ENCODE assay signal across 1 cellular context in the genomic region with DNA sequence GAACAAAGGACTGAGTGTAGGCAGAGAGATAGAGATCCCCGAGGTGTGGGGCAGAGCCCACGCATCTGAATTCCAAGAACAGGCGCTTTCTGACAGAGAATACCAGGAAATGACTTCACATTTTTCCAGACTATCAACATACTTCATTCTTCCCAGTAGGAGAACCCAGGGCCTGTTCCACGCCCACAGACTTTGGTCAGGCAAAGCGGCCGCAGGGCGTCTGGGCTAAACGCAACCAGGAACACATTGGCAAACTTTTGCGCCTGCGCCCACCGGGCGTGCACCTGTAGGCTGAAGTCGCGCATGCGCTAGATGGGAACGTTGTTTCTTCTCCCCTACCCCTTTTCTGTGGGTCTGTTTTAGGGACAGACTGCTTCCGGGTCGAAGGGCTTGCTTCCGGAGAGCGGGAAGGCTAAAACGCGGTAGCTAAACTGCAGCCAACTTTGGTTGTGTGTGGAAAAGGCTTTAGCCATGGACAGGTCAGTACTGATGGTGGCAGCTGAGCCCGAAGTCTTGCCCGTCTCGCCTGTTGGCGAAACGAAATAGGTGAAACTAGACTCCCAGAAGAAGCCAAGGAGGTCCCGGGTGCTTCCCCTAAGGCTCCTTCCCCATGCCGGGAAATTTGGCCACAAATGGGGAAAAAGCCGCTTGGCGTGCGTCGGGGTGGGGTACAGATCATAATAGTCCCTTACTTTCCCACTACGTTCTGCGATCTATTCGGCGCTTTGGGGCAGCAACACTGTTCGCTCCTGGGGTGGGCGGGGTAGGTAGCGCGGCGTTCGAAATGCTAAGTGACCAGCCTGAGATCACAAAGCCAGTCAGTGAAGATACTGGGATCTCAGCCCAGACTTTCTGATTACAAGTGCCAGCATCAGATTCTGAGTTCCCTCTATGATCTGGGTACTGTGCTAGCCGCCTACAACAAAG.
TF ChIP-seq lines count a peak whose summit lies in the region.

NUP107 (plus strand) TSS at position 384 of the 927 bp plus-strand sequence; CDS start at position 472, 88 bp downstream.

TF ChIP-seq in HEK293, 187 proteins besides CTCF, POLR2A, EP300 and RAD21 (continued from another document and continues in another):
- TF ChIP-seq ATF2 (tag by site-specific recombination; IDR thresholded peaks at IDR 0.05; ENCODE audit: low read depth): no peak
- TF ChIP-seq ZNF548 (tag by site-specific recombination; IDR thresholded peaks at IDR 0.05): no peak
- no peak for TF ChIP-seq ZNF121 (tag by site-specific recombination; IDR thresholded peaks at IDR 0.05)
- no peak for TF ChIP-seq ZNF529 (tag by site-specific recombination; IDR thresholded peaks at IDR 0.05; ENCODE audit: insufficient replicate concordance)
- 0 out of 2 replicates have a peak, but pooled peaks have one; percentile 3 for TF ChIP-seq ZNF146 (tag by site-specific recombination; IDR thresholded peaks at IDR 0.05)
- TF ChIP-seq ZNF571 (tag by site-specific recombination; IDR thresholded peaks at IDR 0.05): no peak
- no peak for TF ChIP-seq ZNF221 (tag by site-specific recombination; IDR thresholded peaks at IDR 0.05; ENCODE audit: borderline replicate concordance)
- 0 out of 2 replicates have a peak, but pooled peaks have one; percentile 63 for TF ChIP-seq ZNF366 (tag by site-specific recombination; conservative IDR thresholded peaks at IDR 0.05)
- TF ChIP-seq MZF1 (tag by site-specific recombination; IDR thresholded peaks at IDR 0.05; ENCODE audit: borderline replicate concordance): no peak
- TF ChIP-seq GFI1B (tag by site-specific recombination; IDR thresholded peaks at IDR 0.05): no peak
- TF ChIP-seq WT1 (tag by site-specific recombination; IDR thresholded peaks at IDR 0.05): no peak
- TF ChIP-seq ZNF10 (tag by site-specific recombination; IDR thresholded peaks at IDR 0.05): no peak
- TF ChIP-seq, protein P1, sequence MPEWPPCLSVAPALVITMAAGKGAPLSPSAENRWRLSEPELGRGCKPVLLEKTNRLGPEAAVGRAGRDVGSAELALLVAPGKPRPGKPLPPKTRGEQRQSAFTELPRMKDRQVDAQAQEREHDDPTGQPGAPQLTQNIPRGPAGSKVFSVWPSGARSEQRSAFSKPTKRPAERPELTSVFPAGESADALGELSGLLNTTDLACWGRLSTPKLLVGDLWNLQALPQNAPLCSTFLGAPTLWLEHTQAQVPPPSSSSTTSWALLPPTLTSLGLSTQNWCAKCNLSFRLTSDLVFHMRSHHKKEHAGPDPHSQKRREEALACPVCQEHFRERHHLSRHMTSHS (tag by site-specific recombination; IDR thresholded peaks at IDR 0.05): no peak
- TF ChIP-seq ZIC2 (tag by site-specific recombination; IDR thresholded peaks at IDR 0.05): no peak
- no peak for TF ChIP-seq ZNF174 (tag by site-specific recombination; IDR thresholded peaks at IDR 0.05)
- no peak for TF ChIP-seq ZNF555 (tag by site-specific recombination; conservative IDR thresholded peaks at IDR 0.05)
- peak; percentile 28; the same call in 1 of the 2 replicates for TF ChIP-seq GLIS2 (tag by site-specific recombination; IDR thresholded peaks at IDR 0.05)
- TF ChIP-seq ZNF354C (tag by site-specific recombination; IDR thresholded peaks at IDR 0.05; ENCODE audit: borderline replicate concordance, low read depth): no peak
- TF ChIP-seq ZNF776 (tag by site-specific recombination; IDR thresholded peaks at IDR 0.05; ENCODE audit: borderline replicate concordance): no peak
- TF ChIP-seq ZNF169 (tag by site-specific recombination; IDR thresholded peaks at IDR 0.05): no peak
- no peak for TF ChIP-seq ZNF777 (tag by site-specific recombination; IDR thresholded peaks at IDR 0.05; ENCODE audit: borderline replicate concordance)
- TF ChIP-seq, protein P2, sequence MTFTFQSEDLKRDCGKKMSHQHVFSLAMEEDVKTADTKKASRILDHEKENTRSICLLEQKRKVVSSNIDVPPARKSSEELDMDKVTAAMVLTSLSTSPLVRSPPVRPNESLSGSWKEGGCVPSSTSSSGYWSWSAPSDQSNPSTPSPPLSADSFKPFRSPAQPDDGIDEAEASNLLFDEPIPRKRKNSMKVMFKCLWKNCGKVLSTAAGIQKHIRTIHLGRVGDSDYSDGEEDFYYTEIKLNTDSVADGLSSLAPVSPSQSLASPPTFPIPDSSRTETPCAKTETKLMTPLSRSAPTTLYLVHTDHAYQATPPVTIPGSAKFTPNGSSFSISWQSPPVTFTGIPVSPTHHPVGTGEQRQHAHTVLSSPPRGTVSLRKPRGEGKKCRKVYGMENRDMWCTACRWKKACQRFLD (tag by site-specific recombination; IDR thresholded peaks at IDR 0.05): no peak
- TF ChIP-seq ZNF544 (tag by site-specific recombination; IDR thresholded peaks at IDR 0.05): no peak
- TF ChIP-seq ZNF37A (tag by site-specific recombination; IDR thresholded peaks at IDR 0.05): no peak
- TF ChIP-seq ZNF184 (tag by site-specific recombination; IDR thresholded peaks at IDR 0.05): no peak
- peak; percentile 58; the same call in 1 of the 2 replicates for TF ChIP-seq ZNF394 (tag by site-specific recombination; IDR thresholded peaks at IDR 0.05; ENCODE audit: borderline replicate concordance)
- no peak for TF ChIP-seq ZNF621 (tag by site-specific recombination; IDR thresholded peaks at IDR 0.05)
- TF ChIP-seq ZNF473 (tag by site-specific recombination; IDR thresholded peaks at IDR 0.05): no peak
- TF ChIP-seq ZNF610 (tag by site-specific recombination; IDR thresholded peaks at IDR 0.05; ENCODE audit: borderline replicate concordance): no peak
- TF ChIP-seq ZNF138 (tag by site-specific recombination; IDR thresholded peaks at IDR 0.05; ENCODE audit: borderline replicate concordance): no peak
- TF ChIP-seq, protein P3, sequence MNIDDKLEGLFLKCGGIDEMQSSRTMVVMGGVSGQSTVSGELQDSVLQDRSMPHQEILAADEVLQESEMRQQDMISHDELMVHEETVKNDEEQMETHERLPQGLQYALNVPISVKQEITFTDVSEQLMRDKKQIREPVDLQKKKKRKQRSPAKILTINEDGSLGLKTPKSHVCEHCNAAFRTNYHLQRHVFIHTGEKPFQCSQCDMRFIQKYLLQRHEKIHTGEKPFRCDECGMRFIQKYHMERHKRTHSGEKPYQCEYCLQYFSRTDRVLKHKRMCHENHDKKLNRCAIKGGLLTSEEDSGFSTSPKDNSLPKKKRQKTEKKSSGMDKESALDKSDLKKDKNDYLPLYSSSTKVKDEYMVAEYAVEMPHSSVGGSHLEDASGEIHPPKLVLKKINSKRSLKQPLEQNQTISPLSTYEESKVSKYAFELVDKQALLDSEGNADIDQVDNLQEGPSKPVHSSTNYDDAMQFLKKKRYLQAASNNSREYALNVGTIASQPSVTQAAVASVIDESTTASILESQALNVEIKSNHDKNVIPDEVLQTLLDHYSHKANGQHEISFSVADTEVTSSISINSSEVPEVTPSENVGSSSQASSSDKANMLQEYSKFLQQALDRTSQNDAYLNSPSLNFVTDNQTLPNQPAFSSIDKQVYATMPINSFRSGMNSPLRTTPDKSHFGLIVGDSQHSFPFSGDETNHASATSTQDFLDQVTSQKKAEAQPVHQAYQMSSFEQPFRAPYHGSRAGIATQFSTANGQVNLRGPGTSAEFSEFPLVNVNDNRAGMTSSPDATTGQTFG (tag by site-specific recombination; IDR thresholded peaks at IDR 0.05; ENCODE audit: borderline replicate concordance): no peak
- TF ChIP-seq KLF8 (tag by site-specific recombination; IDR thresholded peaks at IDR 0.05): peak; percentile 88
- TF ChIP-seq ZNF639 (tag by site-specific recombination; IDR thresholded peaks at IDR 0.05): peak; percentile 96
- TF ChIP-seq ZNF239 (tag by site-specific recombination; IDR thresholded peaks at IDR 0.05): no peak
- no peak for TF ChIP-seq ZNF350 (tag by site-specific recombination; IDR thresholded peaks at IDR 0.05)
- TF ChIP-seq ZSCAN16 (tag by site-specific recombination; IDR thresholded peaks at IDR 0.05): no peak
- TF ChIP-seq ZNF266 (tag by site-specific recombination; IDR thresholded peaks at IDR 0.05; ENCODE audit: low read depth): no peak
- peak; percentile 87 for TF ChIP-seq KLF17 (tag by site-specific recombination; IDR thresholded peaks at IDR 0.05)
- TF ChIP-seq ZNF132 (tag by site-specific recombination; IDR thresholded peaks at IDR 0.05; ENCODE audit: borderline replicate concordance): no peak
- TF ChIP-seq ZNF747 (tag by site-specific recombination; IDR thresholded peaks at IDR 0.05): no peak
- no peak for TF ChIP-seq ZNF530 (tag by site-specific recombination; IDR thresholded peaks at IDR 0.05; ENCODE audit: low read depth)
- peak; percentile 68; the same call in 1 of the 2 replicates for TF ChIP-seq YY1 (tag by site-specific recombination; IDR thresholded peaks at IDR 0.05)
- TF ChIP-seq ZNF140 (tag by site-specific recombination; IDR thresholded peaks at IDR 0.05): no peak
- TF ChIP-seq ZNF426 (tag by site-specific recombination; IDR thresholded peaks at IDR 0.05): no peak
- peak; percentile 26; the same call in 1 of the 2 replicates for TF ChIP-seq ZBTB17 (tag by site-specific recombination; IDR thresholded peaks at IDR 0.05)
- TF ChIP-seq ZSCAN18 (tag by site-specific recombination; IDR thresholded peaks at IDR 0.05): 0 out of 2 replicates have a peak, but pooled peaks have one; percentile 75
- no peak for TF ChIP-seq ZNF19 (tag by site-specific recombination; IDR thresholded peaks at IDR 0.05; ENCODE audit: low read depth)
- no peak for TF ChIP-seq ZFP37 (tag by site-specific recombination; IDR thresholded peaks at IDR 0.05)
- TF ChIP-seq ZNF645 (tag by site-specific recombination; IDR thresholded peaks at IDR 0.05): no peak
- TF ChIP-seq SP3 (tag by site-specific recombination; IDR thresholded peaks at IDR 0.05): peak; percentile 61
- TF ChIP-seq ZNF558 (tag by site-specific recombination; IDR thresholded peaks at IDR 0.05): no peak; the same call in 1 of the 2 replicates
- TF ChIP-seq, protein P4, sequence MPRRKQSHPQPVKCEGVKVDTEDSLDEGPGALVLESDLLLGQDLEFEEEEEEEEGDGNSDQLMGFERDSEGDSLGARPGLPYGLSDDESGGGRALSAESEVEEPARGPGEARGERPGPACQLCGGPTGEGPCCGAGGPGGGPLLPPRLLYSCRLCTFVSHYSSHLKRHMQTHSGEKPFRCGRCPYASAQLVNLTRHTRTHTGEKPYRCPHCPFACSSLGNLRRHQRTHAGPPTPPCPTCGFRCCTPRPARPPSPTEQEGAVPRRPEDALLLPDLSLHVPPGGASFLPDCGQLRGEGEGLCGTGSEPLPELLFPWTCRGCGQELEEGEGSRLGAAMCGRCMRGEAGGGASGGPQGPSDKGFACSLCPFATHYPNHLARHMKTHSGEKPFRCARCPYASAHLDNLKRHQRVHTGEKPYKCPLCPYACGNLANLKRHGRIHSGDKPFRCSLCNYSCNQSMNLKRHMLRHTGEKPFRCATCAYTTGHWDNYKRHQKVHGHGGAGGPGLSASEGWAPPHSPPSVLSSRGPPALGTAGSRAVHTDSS (tag by site-specific recombination; IDR thresholded peaks at IDR 0.05): no peak
- 0 out of 2 replicates have a peak, but pooled peaks have one; percentile 39 for TF ChIP-seq ZNF664 (tag by site-specific recombination; IDR thresholded peaks at IDR 0.05)
- TF ChIP-seq GLI4 (tag by site-specific recombination; IDR thresholded peaks at IDR 0.05): no peak
- no peak for TF ChIP-seq HOXC10 (CRISPR knock-in tag; IDR thresholded peaks at IDR 0.05)
- TF ChIP-seq IKZF3 (tag by site-specific recombination; IDR thresholded peaks at IDR 0.05): peak; percentile 88
- TF ChIP-seq RBAK (tag by site-specific recombination; IDR thresholded peaks at IDR 0.05): no peak
- TF ChIP-seq ZEB2 (tag by site-specific recombination; IDR thresholded peaks at IDR 0.05): peak; percentile 69; the same call in 1 of the 2 replicates
- TF ChIP-seq ZNF112 (tag by site-specific recombination; IDR thresholded peaks at IDR 0.05): no peak
